ENCODE assay signal across 8 cellular contexts in genomic region chr11:110000045-110000502, GRCh38.
A peak's percentile ranks its signal among the peaks of the same experiment; 100 is the strongest.
DNase-seq lines count a peak whose midpoint lies in the region; ATAC-seq and TF ChIP-seq lines count a peak whose summit lies in the region.

No MANE protein-coding gene starts in this region.

- TF ChIP-seq CTCF in GM10266 (IDR thresholded peaks at IDR 0.05; ENCODE audit: control insufficient read depth, insufficient read depth, low read depth, missing control alignments) (no peak), chondrocyte (IDR thresholded peaks at IDR 0.05) (no peak)

- no peak overlapping the region for H3K4me3 Mint-ChIP-seq in chondrocyte (ENCODE audit: unreplicated experiment)

- H3K36me3 Mint-ChIP-seq in chondrocyte (ENCODE audit: low read depth) = no peaks in the 10 kb centered on the region

- peak; percentile 92 for ATAC-seq in GM21576 (IDR thresholded peaks at IDR 0.05; ENCODE audit: unreplicated experiment)
- peak; percentile 83 for ATAC-seq in sciatic nerve

- H3K4me1 Mint-ChIP-seq in chondrocyte (ENCODE audit: low read depth) = peaks cover 27% of the 10 kb centered on the region

- H3K27me3 Mint-ChIP-seq in chondrocyte (ENCODE audit: low read depth) = no peaks in the 10 kb centered on the region

- peak overlapping the region; percentile 97 for H3K27ac Mint-ChIP-seq in chondrocyte (ENCODE audit: unreplicated experiment)

- peaks cover 7% of the 10 kb centered on the region for H3K9me3 Mint-ChIP-seq in chondrocyte (ENCODE audit: low read depth)

- intact Hi-C loops in sciatic nerve (cut with DNase I) = no loop called here

- peak; percentile 67 for DNase-seq in GM10266 (ENCODE audit: extremely low spot score)
- peak; percentile 90 for DNase-seq in HT1080 (ENCODE audit: low read depth)
- DNase-seq in chondrocyte (ENCODE audit: low spot score) = no peak
- DNase-seq in sciatic nerve (ENCODE audit: low spot score) = no peak
- DNase-seq in globus pallidus (ENCODE audit: low spot score) = no peak
- DNase-seq in activated naive CD4-positive, alpha-beta T cell treated with Interleukin-2 at 50 U/mL for 16 hours = no peak
- no peak for DNase-seq in epidermal melanocyte (ENCODE audit: insufficient read length, low spot score)

Comparison
In these comparisons a context has a peak if more than half of its experiments do, and no peak if none do; other contexts are left out.
1. DNase-seq: peak in GM10266 (single experiment) and HT1080 (single experiment); none in chondrocyte (single experiment), sciatic nerve (single experiment), globus pallidus (single experiment), activated naive CD4-positive, alpha-beta T cell treated with Interleukin-2 at 50 U/mL for 16 hours (single experiment) and epidermal melanocyte (single experiment).